In genomic region chr4:76148142-76148849, GRCh38 we compare ENCODE assay signal across 8 cellular contexts. TPM values are rescaled to one million over a fixed set of nuclear protein-coding genes. Genes with fewer than 3 reads are reported as not detected.
DNase-seq lines count a peak whose midpoint lies in the region; ATAC-seq, FAIRE-seq and TF ChIP-seq lines count a peak whose summit lies in the region.

NUP54 (minus strand) TSS chr4:76148397; CDS start chr4:76148374, 23 bp downstream.

- POLR2A ChIA-PET in HepG2 (lab: Yijun Ruan, JAX), result interaction anchor here (1.0 kb wide), 1 partner anchor 158 kb away, joined by 4 read pairs; the partner anchor contains the start of gene SDAD1

- peak; percentile 90 for DNase-seq in CD14-positive monocyte (ENCODE audit: low spot score)
- peak; percentile 96 for DNase-seq in NCI-H82 (lab: John Stamatoyannopoulos, UW)
- DNase-seq in activated CD4-positive, alpha-beta T cell treated with anti-CD3 and anti-CD28 coated beads, Interleukin-2, amount 50 U/mL, for 48 hours, result peak; percentile 96 to 97
- DNase-seq in dermis microvascular lymphatic vessel endothelial cell (ENCODE audit: low read depth in 2 of 2), result peak; percentile 90 to 96
- DNase-seq in HepG2 (ENCODE audit: low spot score), result peak; percentile 91
- peak; percentile 96 for DNase-seq in stimulated activated CD4-positive, alpha-beta T cell treated with anti-CD3 and anti-CD28 coated beads, Interleukin-4, amount 100 ng/mL, for 1 hour

- FAIRE-seq in HepG2 (lab: Jason Lieb, UNC), result peak; percentile 93

- peak within 1 kb of the TSS; percentile 75 for H3K4me2 ChIP-seq in HepG2 (ENCODE audit: low read depth, low read length)

- H4K20me1 ChIP-seq in HepG2 (ENCODE audit: insufficient read depth, low read length), result peaks cover 17% of the 10 kb centered on the region

- H3K36me3 ChIP-seq in HepG2 (replicated peaks in 1 of 2; ENCODE audit: control insufficient read depth in 1 of 2, insufficient read depth in 2 of 2, low read length in 2 of 2), result peaks cover 0 to 4% of the 10 kb centered on the region in 2 experiments; a peak in 1 of 5 replicates

- CTCF ChIA-PET in HepG2 (lab: Yijun Ruan, JAX; ENCODE audit: low intra/inter-chr PET ratio, low total read pairs), result no interaction called here

- H3K79me2 ChIP-seq in HepG2 (ENCODE audit: insufficient read depth, low read length), result peaks cover 58% of the 10 kb centered on the region

- peak within 1 kb of the TSS; percentile 92 for H3K9ac ChIP-seq in HepG2 (ENCODE audit: insufficient read depth, low read depth, low read length)

- intact Hi-C loops in CD14-positive monocyte (cut with micrococcal nuclease) (loop anchor here (2.0 to 5.0 kb wide), 2 partner anchors 156 to 157 kb away; partner anchors contain the start of gene SDAD1 (in 2 of the 2)), HepG2 (cut with micrococcal nuclease; ENCODE audit: unreplicated experiment) (loop anchor here (1.0 kb wide), 2 partner anchors 158 kb away; partner anchors contain the start of genes SDAD1 and STBD1)

- H3K27me3 Mint-ChIP-seq in CD14-positive monocyte (ENCODE audit: low read depth in 3 of 3), result peaks cover 0 to 3% (median 1%) of the 10 kb centered on the region in 3 donors

- TF ChIP-seq CTCF in CD14-positive monocyte (IDR thresholded peaks at IDR 0.05) (no peak), HepG2 (CRISPR knock-in tag; IDR thresholded peaks at IDR 0.05) (no peak; the same call in 1 of the 2 replicates)

- peaks cover 25% of the 10 kb centered on the region for H3K4me1 ChIP-seq in HepG2 (ENCODE audit: insufficient read depth, low read length)

- H3K36me3 Mint-ChIP-seq in CD14-positive monocyte, result peaks cover 6 to 8% of the 10 kb centered on the region in 2 donors

- no peaks in the 10 kb centered on the region for H3K9me3 ChIP-seq in HepG2 (ENCODE audit: low read length)

- H3K4me3 ChIP-seq in HepG2 (replicated peaks in 1 of 3; ENCODE audit: insufficient read depth in 1 of 3, low read depth in 2 of 3, low read length in 3 of 3), result peak within 1 kb of the TSS; percentile 86 to 97 (median 87)

- no peaks in the 10 kb centered on the region; a peak in 1 of 5 replicates for H3K27me3 ChIP-seq in HepG2 (ENCODE audit: control insufficient read depth in 1 of 2, insufficient read depth in 2 of 2, low read length in 2 of 2)

- BruUV-seq in HepG2 (replicated peaks; lab: Mats Ljungman, UMichigan), result no TSS peak

- peak within 1 kb of the TSS; percentile 91 for H3K27ac ChIP-seq in HepG2 (ENCODE audit: extremely low read length, insufficient read depth, low read length)

- peak within 1 kb of the TSS; percentile 52 for H2AFZ ChIP-seq in HepG2 (ENCODE audit: low read length)

- peaks cover 26% of the 10 kb centered on the region for H3K4me1 Mint-ChIP-seq in CD14-positive monocyte

- 0 out of 2 replicates have a peak, but pooled peaks have one; percentile 10 for TF ChIP-seq RAD21 in HepG2 (CRISPR knock-in tag; IDR thresholded peaks at IDR 0.05)

- WGBS in HepG2 (ENCODE audit: low lambda C conversion rate), result 1% methylated on average over 18 of the region's 47 CpGs

- H3K9me3 Mint-ChIP-seq in CD14-positive monocyte, result no peaks in the 10 kb centered on the region

- H3K4me3 Mint-ChIP-seq in CD14-positive monocyte, result peak within 1 kb of the TSS; percentile 100

- peak; percentile 80 to 92 for TF ChIP-seq POLR2A in HepG2 (IDR thresholded peaks at IDR 0.05; ENCODE audit: insufficient read depth in 1 of 2, low read depth in 2 of 2, low read length in 2 of 2)

- in situ Hi-C loops in HepG2 (cut with HindIII; ENCODE audit: extremely low pct_ligation_motif_present, low pct_unique_long_range_greater_than_20kb), result no loop called here

- H3K27ac Mint-ChIP-seq in CD14-positive monocyte, result peak within 1 kb of the TSS; percentile 88 to 98 (median 94)

- TF ChIP-seq EP300 in HepG2 (IDR thresholded peaks at IDR 0.05; ENCODE audit: low read depth in 2 of 2, low read length in 2 of 2) (peak; percentile 36 to 42; a peak in 1 of 4 replicates), HepG2 (CRISPR knock-in tag; IDR thresholded peaks at IDR 0.05; ENCODE audit: borderline replicate concordance) (peak; percentile 47; the same call in 1 of the 2 replicates)

- ATAC-seq in GM19397 (IDR thresholded peaks at IDR 0.05; ENCODE audit: unreplicated experiment) (peak; percentile 99), HG03571 (IDR thresholded peaks at IDR 0.05; ENCODE audit: unreplicated experiment) (peak; percentile 99), HepG2 (peak; percentile 98)

TF ChIP-seq in HepG2, 621 proteins besides CTCF, POLR2A, EP300 and RAD21 (continues in another document):
- TF ChIP-seq ZNF496 (CRISPR knock-in tag; IDR thresholded peaks at IDR 0.05; ENCODE audit: insufficient replicate concordance) (no peak), DMAP1 (CRISPR knock-in tag; IDR thresholded peaks at IDR 0.05) (peak; percentile 97), HOXA3 (CRISPR knock-in tag; IDR thresholded peaks at IDR 0.05) (peak; percentile 93), HNF1B (CRISPR knock-in tag; IDR thresholded peaks at IDR 0.05) (peak; percentile 84; the same call in 1 of the 2 replicates), ZNF138 (CRISPR knock-in tag; IDR thresholded peaks at IDR 0.05; ENCODE audit: low read depth) (no peak; the same call in 1 of the 2 replicates), HMGXB4 (CRISPR knock-in tag; IDR thresholded peaks at IDR 0.05; ENCODE audit: borderline replicate concordance in 1 of 2, low read depth in 1 of 2) (peak; percentile 87 to 95), ZNF3 (CRISPR knock-in tag; IDR thresholded peaks at IDR 0.05) (no peak), ZFP91 (CRISPR knock-in tag; IDR thresholded peaks at IDR 0.05; ENCODE audit: borderline replicate concordance) (peak; percentile 97), STAT5B (CRISPR knock-in tag; IDR thresholded peaks at IDR 0.05) (0 out of 2 replicates have a peak, but pooled peaks have one; percentile 23)

RNA-seq across cellular contexts. Expression of gene NUP54, which starts in this region (rescaled TPM):
- polyA plus RNA-seq in CD14-positive monocyte (10 to 100 TPM; 16.2 to 25.0 TPM), HepG2 (2011; rRNA removed) (22.9 and 36.1 TPM in 2 replicates)
- total RNA-seq in dermis microvascular lymphatic vessel endothelial cell (43.4 and 51.9 TPM in 2 replicates), HepG2 (2016; rRNA removed; fragmentation: Illumina TruSeq; extraction: Trizol) (69.3 and 90.0 TPM in 2 replicates)
- total RNA-seq in HepG2 (2016; cell fraction: cytosol; rRNA removed; fragmentation: Illumina TruSeq; extraction: Trizol; ENCODE audit: low read depth), result 120 and 132 TPM in 2 replicates
- total RNA-seq in HepG2 (2016; cell fraction: insoluble cytoplasmic fraction; rRNA removed; fragmentation: Illumina TruSeq; extraction: Trizol), result 67.1 and 86.7 TPM in 2 replicates
- 51.2 and 67.2 TPM in 2 replicates for total RNA-seq in HepG2 (2016; cell fraction: membrane; rRNA removed; fragmentation: Illumina TruSeq; extraction: Trizol)
- 49.9 and 54.3 TPM in 2 replicates for total RNA-seq in HepG2 (2016; cell fraction: nucleus; rRNA removed; fragmentation: Illumina TruSeq; extraction: Trizol)
- 14.6 and 21.0 TPM in 2 replicates for polyA plus RNA-seq in HepG2 (2011; cell fraction: cytosol; rRNA removed)
- polyA plus RNA-seq in HepG2 (2011; cell fraction: nucleus; rRNA removed), result 12.2 and 15.9 TPM in 2 replicates
- polyA plus RNA-seq in HepG2 (2012), result 20.9 and 27.3 TPM in 2 replicates
- 6.2 and 8.0 TPM in 2 replicates for polyA plus RNA-seq in HepG2 (2016; cell fraction: cytosol; fragmentation: Illumina TruSeq; extraction: Trizol; ENCODE audit: low read depth)
- polyA plus RNA-seq in HepG2 (2016; cell fraction: insoluble cytoplasmic fraction; fragmentation: Illumina TruSeq; extraction: Trizol; ENCODE audit: low read depth), result 58.3 and 59.3 TPM in 2 replicates
- polyA plus RNA-seq in HepG2 (2016; cell fraction: membrane; fragmentation: Illumina TruSeq; extraction: Trizol; ENCODE audit: low read depth), result 14.5 and 14.7 TPM in 2 replicates
- 60.9 and 62.3 TPM in 2 replicates for polyA plus RNA-seq in HepG2 (2016; cell fraction: nucleus; fragmentation: Illumina TruSeq; extraction: Trizol; ENCODE audit: insufficient read depth, low read depth)
- polyA minus RNA-seq in HepG2 (2011; rRNA and poly(A)+ RNA removed; ENCODE audit: low replicate concordance), result 31.7 and 31.8 TPM in 2 replicates
- polyA minus RNA-seq in HepG2 (2011; cell fraction: cytosol; rRNA and poly(A)+ RNA removed), result 35.0 and 35.8 TPM in 2 replicates
- 48.5 and 64.5 TPM in 2 replicates for polyA minus RNA-seq in HepG2 (2011; cell fraction: nucleus; rRNA and poly(A)+ RNA removed)

Comparison
In these comparisons a context has a peak if more than half of its experiments do, and no peak if none do; other contexts are left out.
1. Peak in every context shown above with its lines: DNase-seq, ATAC-seq, H3K4me3 ChIP-seq and H3K27ac ChIP-seq.